8 cellular contexts compared by ENCODE assay signal in genomic region chr15:51971353-51972133, GRCh38. TPM values are rescaled to one million over a fixed set of nuclear protein-coding genes. Genes with fewer than 3 reads are reported as not detected.
DNase-seq lines count a peak whose midpoint lies in the region; ATAC-seq and TF ChIP-seq lines count a peak whose summit lies in the region.

Gene LEO1 (minus strand): TSS chr15:51971778. CDS start chr15:51971745, 33 bp downstream.

- peak within 1 kb of the TSS; percentile 89 for H3K4me3 ChIP-seq in OCI-LY3 (ENCODE audit: low read length)

- H3K9ac ChIP-seq in OCI-LY3 (ENCODE audit: low read length) = peak within 1 kb of the TSS; percentile 85

- peaks cover 61% of the 10 kb centered on the region for H3K79me2 ChIP-seq in OCI-LY3 (ENCODE audit: low read length)

- TF ChIP-seq CTCF in OCI-LY3 (IDR thresholded peaks at IDR 0.05; ENCODE audit: low read depth, low read length) = peak; percentile 50

- peaks cover 15% of the 10 kb centered on the region for H3K36me3 ChIP-seq in OCI-LY3 (replicated peaks; ENCODE audit: low read depth, low read length)

- DNase-seq in DMS114 treated with DMSO at 0.1 percent for 48 hours (lab: John Stamatoyannopoulos, UW; ENCODE audit: unreplicated experiment) (peak; percentile 96), HuH-7.5 (ENCODE audit: low spot score) (peak; percentile 81), activated T-cell treated with anti-CD3 and anti-CD28 coated beads for 1 hour (ENCODE audit: low read depth) (peak; percentile 72), epithelial cell of prostate (ENCODE audit: low read depth, low spot score) (peak; percentile 97), mucosa of gallbladder (ENCODE audit: low spot score) (peak; percentile 95)
- DNase-seq in stimulated activated CD8-positive, alpha-beta memory T cell treated with anti-CD3 and anti-CD28 coated beads, Interleukin-4, amount 100 ng/mL, for 4 hours (ENCODE audit: low read depth in 2 of 2, low spot score in 1 of 2) = peak; percentile 69 to 73

- peak within 1 kb of the TSS; percentile 59 for H3K27ac ChIP-seq in OCI-LY3 (ENCODE audit: low read length)
- peak within 1 kb of the TSS; percentile 80 for H3K27ac ChIP-seq in epithelial cell of prostate

- peak within 1 kb of the TSS; percentile 72 for H3K4me2 ChIP-seq in OCI-LY3 (ENCODE audit: low read length)

- peaks cover 7% of the 10 kb centered on the region; the same call in 1 of the 2 replicates for H3K9me3 ChIP-seq in OCI-LY3 (ENCODE audit: insufficient read depth, low read length)

- H2AFZ ChIP-seq in OCI-LY3 (ENCODE audit: low read depth, low read length) = peak within 1 kb of the TSS; percentile 74

- H3K27me3 ChIP-seq in OCI-LY3 (ENCODE audit: low read depth, low read length) = no peaks in the 10 kb centered on the region

- H3K4me1 ChIP-seq in OCI-LY3 (ENCODE audit: low read length) = peaks cover 12% of the 10 kb centered on the region; the same call in 1 of the 2 replicates

- H4K20me1 ChIP-seq in OCI-LY3 (ENCODE audit: insufficient read depth, low read length) = no peaks in the 10 kb centered on the region

- peak; percentile 81 for ATAC-seq in GM21526 (IDR thresholded peaks at IDR 0.05; ENCODE audit: low FRiP score, unreplicated experiment)

RNA-seq across cellular contexts. Expression of gene LEO1, which starts in this region (rescaled TPM):
- 18.0 TPM for total RNA-seq in mucosa of gallbladder

Comparison
In these comparisons a context has a peak if more than half of its experiments do, and no peak if none do; other contexts are left out.
1. Peak in every context shown above with its lines: DNase-seq, ATAC-seq, H3K4me3 ChIP-seq and H3K27ac ChIP-seq.